In genomic region chr7:145331076-145331475, GRCh38 we compare ENCODE assay signal across 23 cellular contexts.
DNase-seq lines count a peak whose midpoint lies in the region; ATAC-seq and TF ChIP-seq lines count a peak whose summit lies in the region.
"Had no signal": no experiment of that assay in that cellular context is flagged by ENCODE, and none has a peak within 500 bp of the region (broad histone marks: within the 10 kb centered on the region; RNA-seq: fewer than 3 reads in every experiment).

No MANE protein-coding gene starts in this region.

- H3K36me3 Mint-ChIP-seq in GM23338 (ENCODE audit: low read depth) (peaks cover 10% of the 10 kb centered on the region; the same call in 2 of the 3 replicates), nephron (ENCODE audit: low read depth) (no peaks in the 10 kb centered on the region), type B pancreatic cell (no peaks in the 10 kb centered on the region)

- H3K4me1 ChIP-seq in GM23338 (ENCODE audit: insufficient read depth): no peaks in the 10 kb centered on the region
- no peaks in the 10 kb centered on the region for H3K4me1 ChIP-seq in ascending aorta
- H3K4me1 ChIP-seq: BLaER1 had no signal

- H3K4me3 ChIP-seq in GM23338 (no peak overlapping the region), ascending aorta (no peak overlapping the region)
- H3K4me3 ChIP-seq: BLaER1, GM23248 had no signal

- H3K9me2 ChIP-seq in GM23338 (ENCODE audit: insufficient read depth): no peaks in the 10 kb centered on the region

- no peaks in the 10 kb centered on the region for H3K9me3 ChIP-seq in ascending aorta
- H3K9me3 ChIP-seq: BLaER1 had no signal

- H3K4me1 Mint-ChIP-seq in GM23338 (no peaks in the 10 kb centered on the region), nephron (no peaks in the 10 kb centered on the region), type B pancreatic cell (ENCODE audit: unreplicated experiment) (no peaks in the 10 kb centered on the region)

- no peaks in the 10 kb centered on the region for H3F3A ChIP-seq in GM23338 (replicated peaks; ENCODE audit: low read depth)

- H3K4me2 ChIP-seq in GM23338: no peak overlapping the region
- H3K4me2 ChIP-seq: BLaER1 had no signal

- no peak for ATAC-seq in GM23338
- ATAC-seq: HCT116, PC-3 had no signal

- H3K79me2 ChIP-seq in GM23338 (replicated peaks; ENCODE audit: insufficient read depth): no peaks in the 10 kb centered on the region

- intact Hi-C loops in ascending aorta (cut with DNase I): no loop called here

- H3K27me3 ChIP-seq in GM23338 (ENCODE audit: insufficient read depth) (no peaks in the 10 kb centered on the region), ascending aorta (no peaks in the 10 kb centered on the region)
- H3K27me3 ChIP-seq: BLaER1 had no signal

- H3K4me3 Mint-ChIP-seq in GM23338 (no peak overlapping the region), nephron (no peak overlapping the region), type B pancreatic cell (no peak overlapping the region)
- H3K4me3 Mint-ChIP-seq: CD4-positive, alpha-beta T cell had no signal

- H3K27me3 Mint-ChIP-seq in GM23338 (ENCODE audit: insufficient read depth, low read depth, poor library complexity) (peaks cover 2% of the 10 kb centered on the region), nephron (ENCODE audit: low read depth) (peaks cover 3% of the 10 kb centered on the region), type B pancreatic cell (no peaks in the 10 kb centered on the region)
- H3K27me3 Mint-ChIP-seq: CD4-positive, alpha-beta T cell had no signal

- H3K27ac ChIP-seq in GM23338 (ENCODE audit: low read depth): no peak overlapping the region
- no peak overlapping the region for H3K27ac ChIP-seq in VCaP
- no peak overlapping the region for H3K27ac ChIP-seq in ascending aorta
- H3K27ac ChIP-seq: BLaER1, GM23248 had no signal

- DNase-seq in GM23338 (ENCODE audit: low spot score) (peak; percentile 8), type B pancreatic cell (ENCODE audit: extremely low spot score, unreplicated experiment) (no peak), ascending aorta (ENCODE audit: low spot score in 2 of 2) (no peak), NCI-H446 (lab: John Stamatoyannopoulos, UW) (no peak), NCI-H510A (lab: John Stamatoyannopoulos, UW) (no peak)
- DNase-seq: ACHN; CD4-positive, alpha-beta T cell; DMS153; GM23248; KG1; NCI-H1092; NCI-H1436 treated with DMSO at 0.1 percent for 48 hours; NCI-H1930; NCI-H2227 treated with DMSO at 0.1 percent for 48 hours; NCI-H524; NCI-H774; PC-3; RPMI8226; SHP77 had no signal

- H3K9me3 Mint-ChIP-seq in GM23338: peaks cover 79% of the 10 kb centered on the region
- peaks cover 8% of the 10 kb centered on the region for H3K9me3 Mint-ChIP-seq in nephron
- no peaks in the 10 kb centered on the region for H3K9me3 Mint-ChIP-seq in type B pancreatic cell

- H4K20me1 ChIP-seq in GM23338 (replicated peaks; ENCODE audit: insufficient read depth): no peaks in the 10 kb centered on the region
- H4K20me1 ChIP-seq: BLaER1 had no signal

- TF ChIP-seq CTCF in GM23338 (conservative IDR thresholded peaks at IDR 0.05; ENCODE audit: low read depth in 2 of 2) (peak; percentile 30 to 40; a peak in 2 of 4 replicates), VCaP (conservative IDR thresholded peaks at IDR 0.05) (0 out of 2 replicates have a peak, but pooled peaks have one; percentile 21), nephron (IDR thresholded peaks at IDR 0.05; ENCODE audit: unreplicated experiment in 3 of 3) (peak; percentile 38 to 47 (median 39)), type B pancreatic cell (conservative IDR thresholded peaks at IDR 0.05) (peak; percentile 59), ascending aorta (IDR thresholded peaks at IDR 0.05) (no peak)

- H2AFZ ChIP-seq in GM23338: no peak overlapping the region
- H2AFZ ChIP-seq: GM23248 had no signal

- H3K36me3 ChIP-seq in GM23338 (ENCODE audit: insufficient read depth) (no peaks in the 10 kb centered on the region), ascending aorta (no peaks in the 10 kb centered on the region)
- H3K36me3 ChIP-seq: BLaER1 had no signal

- H3K27ac Mint-ChIP-seq in GM23338: no peak overlapping the region
- H3K27ac Mint-ChIP-seq in nephron: no peak overlapping the region
- H3K27ac Mint-ChIP-seq in type B pancreatic cell: no peak overlapping the region
- H3K27ac Mint-ChIP-seq: CD4-positive, alpha-beta T cell had no signal

TF ChIP-seq in GM23338, 12 proteins besides CTCF, POLR2A, EP300 and RAD21:
- TF ChIP-seq STAT1 (IDR thresholded peaks at IDR 0.05; ENCODE audit: unreplicated experiment): no peak
- TF ChIP-seq ZNF462 (CRISPR knock-in tag; IDR thresholded peaks at IDR 0.05): no peak
- TF ChIP-seq ZNF114 (CRISPR knock-in tag; IDR thresholded peaks at IDR 0.05): no peak
- TF ChIP-seq NANOG (IDR thresholded peaks at IDR 0.05; ENCODE audit: borderline replicate concordance): no peak
- no peak for TF ChIP-seq JUNB (IDR thresholded peaks at IDR 0.05; ENCODE audit: unreplicated experiment)
- no peak for TF ChIP-seq ZNF331 (CRISPR knock-in tag; IDR thresholded peaks at IDR 0.05; ENCODE audit: low read depth)

Comparison
In these comparisons a context has a peak if more than half of its experiments do, and no peak if none do; other contexts are left out.
1. CTCF ChIP-seq: peak in GM23338 (2 of 2), VCaP (single experiment), nephron (3 of 3) and type B pancreatic cell (single experiment); none in ascending aorta (0 of 3).